Comparison of ENCODE assay signal across 8 cellular contexts in genomic region chr10:110226926-110227641, GRCh38. TPM values are rescaled to one million over a fixed set of nuclear protein-coding genes. Genes with fewer than 3 reads are reported as not detected.
DNase-seq lines count a peak whose midpoint lies in the region; ATAC-seq and TF ChIP-seq lines count a peak whose summit lies in the region.

No MANE protein-coding gene starts in this region.

- H3K36me3 ChIP-seq in CD4-positive, alpha-beta memory T cell (ENCODE audit: insufficient read depth, low read length): peaks cover 3% of the 10 kb centered on the region
- H3K36me3 ChIP-seq in adipocyte (ENCODE audit: control insufficient read depth, insufficient read depth, low read length, severe bottlenecking): peaks cover 2% of the 10 kb centered on the region
- peaks cover 0 to 38% (median 0%) of the 10 kb centered on the region in 9 donors for H3K36me3 ChIP-seq in heart right ventricle

- peak overlapping the region; percentile 89 to 96 (median 95) for H3K27ac Mint-ChIP-seq in CD4-positive, alpha-beta memory T cell

- H3K4me1 Mint-ChIP-seq in CD4-positive, alpha-beta memory T cell: peaks cover 24 to 58% (median 33%) of the 10 kb centered on the region in 4 donors

- peak; percentile 72 to 86 (median 77) for DNase-seq in CD4-positive, alpha-beta memory T cell
- DNase-seq in T follicular helper cell (ENCODE audit: low read depth) (peak; percentile 76), adipocyte (ENCODE audit: low read depth) (peak; percentile 70), heart right ventricle (peak; percentile 82 to 84), pons (ENCODE audit: low spot score) (peak; percentile 62)

- no peaks in the 10 kb centered on the region for H3K9me3 ChIP-seq in CD4-positive, alpha-beta memory T cell (ENCODE audit: control insufficient read depth in 1 of 2, low read length in 2 of 2)
- H3K9me3 ChIP-seq in adipocyte (ENCODE audit: control insufficient read depth, low read length): no peaks in the 10 kb centered on the region
- H3K9me3 ChIP-seq in heart right ventricle: no peaks in the 10 kb centered on the region

- peak overlapping the region; percentile 67 for H3K27ac ChIP-seq in CD4-positive, alpha-beta memory T cell (ENCODE audit: low read depth, low read length)
- H3K27ac ChIP-seq in heart right ventricle: peak overlapping the region; percentile 11 to 93 (median 87)

- H3K9ac ChIP-seq in adipocyte (ENCODE audit: low read length): peak overlapping the region; percentile 78

- no peaks in the 10 kb centered on the region for H3K27me3 Mint-ChIP-seq in CD4-positive, alpha-beta memory T cell

- ATAC-seq in HG02885 (IDR thresholded peaks at IDR 0.05; ENCODE audit: poor library complexity, unreplicated experiment) (peak; percentile 19), heart right ventricle (peak; percentile 44 to 78 (median 57)), GM18520 (IDR thresholded peaks at IDR 0.05; ENCODE audit: unreplicated experiment) (no peak), GM21447 (IDR thresholded peaks at IDR 0.05; ENCODE audit: unreplicated experiment) (no peak)

- 1% methylated on average over 42 to 68 of the region's 71 CpGs for WGBS in heart right ventricle, 2 donors

- CTCF ChIA-PET in CD4-positive, alpha-beta memory T cell (lab: Charles Lee; ENCODE audit: partially characterized antibody): interaction anchor here (2.9 to 10.4 kb wide), 2 partner anchors 17 to 18 kb away, joined by 24 to 203 read pairs; partner anchors contain the start of gene MXI1

- H3K4me1 ChIP-seq in CD4-positive, alpha-beta memory T cell (ENCODE audit: insufficient read depth, low read length): peaks cover 18% of the 10 kb centered on the region
- peaks cover 7% of the 10 kb centered on the region for H3K4me1 ChIP-seq in adipocyte (ENCODE audit: control insufficient read depth, insufficient read depth, low read length)
- H3K4me1 ChIP-seq in heart right ventricle: peaks cover 3 to 57% (median 41%) of the 10 kb centered on the region in 9 donors

- no peaks in the 10 kb centered on the region for H3K27me3 ChIP-seq in CD4-positive, alpha-beta memory T cell (ENCODE audit: insufficient read depth, low read length)
- no peaks in the 10 kb centered on the region for H3K27me3 ChIP-seq in adipocyte (replicated peaks; ENCODE audit: control insufficient read depth, insufficient read depth, low read length)
- no peaks in the 10 kb centered on the region for H3K27me3 ChIP-seq in heart right ventricle

- peaks cover 27 to 37% of the 10 kb centered on the region in 2 donors for H3K36me3 Mint-ChIP-seq in CD4-positive, alpha-beta memory T cell

- peak overlapping the region; percentile 55 to 82 for H3K4me3 ChIP-seq in CD4-positive, alpha-beta memory T cell (ENCODE audit: low read length in 2 of 2)
- H3K4me3 ChIP-seq in adipocyte (ENCODE audit: low read length): peak overlapping the region; percentile 87
- H3K4me3 ChIP-seq in heart right ventricle: peak overlapping the region; percentile 10 to 99 (median 81)

- no peak for TF ChIP-seq CTCF in heart right ventricle (IDR thresholded peaks at IDR 0.05)

- POLR2A ChIA-PET in CD4-positive, alpha-beta memory T cell (lab: Charles Lee; ENCODE audit: partially characterized antibody): interaction anchor here (0.6 to 9.8 kb wide), 4 partner anchors 17 to 692 kb away, joined by 3 to 464 read pairs (median 5); partner anchors contain the start of genes BBIP1, MXI1 and SHOC2

- no peaks in the 10 kb centered on the region for H3K9me3 Mint-ChIP-seq in CD4-positive, alpha-beta memory T cell

- intact Hi-C loops in CD4-positive, alpha-beta memory T cell (cut with micrococcal nuclease): loop anchor here (1.0 to 5.0 kb wide), 9 partner anchors 18 to 340 kb away; partner anchors contain the start of genes DUSP5 and SMC3
- intact Hi-C loops in heart right ventricle (cut with DNase I): loop anchor here in 8 of 10 donors (1.0 to 10.0 kb wide), 10 partner anchors 16 to 342 kb away; partner anchors contain the start of gene ADD3 (in 2 of the 8)

- peak overlapping the region; percentile 92 to 96 (median 94) for H3K4me3 Mint-ChIP-seq in CD4-positive, alpha-beta memory T cell

RNA-seq across cellular contexts. Expression of gene MXI1, which starts 19.7 kb away (rescaled TPM):
- 10 to 100 TPM; 49.7 to 56.6 TPM for total RNA-seq in CD4-positive, alpha-beta memory T cell
- 10 to 100 TPM; 32.1 to 54.6 TPM for polyA plus RNA-seq in CD4-positive, alpha-beta memory T cell
- 100 to 1,000 TPM in 1 of 10 donors, 10 to 100 TPM in 9; 48.7 to 100 (median 63.3) TPM for total RNA-seq in heart right ventricle
- polyA plus RNA-seq in heart right ventricle: 10 to 100 TPM; 27.3 to 30.4 TPM

Comparison
In these comparisons a context has a peak if more than half of its experiments do, and no peak if none do; other contexts are left out.
1. ATAC-seq: peak in HG02885 (single experiment) and heart right ventricle (8 of 8); none in GM18520 (single experiment) and GM21447 (single experiment).
2. Peak in every context shown above with its lines, with median percentiles within 50 percentile points of each other: DNase-seq and H3K4me3 ChIP-seq.